Comparison of ENCODE assay signal across 8 cellular contexts in genomic region chr17:81345211-81346089, GRCh38. TPM values are rescaled to one million over a fixed set of nuclear protein-coding genes. Genes with fewer than 3 reads are reported as not detected.
DNase-seq lines count a peak whose midpoint lies in the region; ATAC-seq and TF ChIP-seq lines count a peak whose summit lies in the region.

No MANE protein-coding gene starts in this region.

- no peak for TF ChIP-seq CTCF in 22Rv1 (IDR thresholded peaks at IDR 0.05)
- peak; percentile 29 for TF ChIP-seq CTCF in GM12874 (IDR thresholded peaks at IDR 0.05; ENCODE audit: insufficient read depth, low read depth, low read length)
- peak; percentile 20; the same call in 1 of the 2 replicates for TF ChIP-seq CTCF in VCaP (conservative IDR thresholded peaks at IDR 0.05)

- ATAC-seq in HG02763 (IDR thresholded peaks at IDR 0.05; ENCODE audit: unreplicated experiment) (peak; percentile 35), left lobe of liver (peak; percentile 71)

- DNase-seq in NCI-H2029 treated with DMSO at 0.1 percent for 48 hours (lab: John Stamatoyannopoulos, UW) (peak; percentile 50), dedifferentiated amniotic fluid mesenchymal stem cell (ENCODE audit: extremely low spot score) (peak; percentile 61), left lobe of liver (ENCODE audit: low spot score) (peak; percentile 92)
- peak; percentile 40 to 50 for DNase-seq in stimulated activated CD4-positive, alpha-beta T cell treated with anti-CD3 and anti-CD28 coated beads, Interleukin-2, amount 100 ng/mL, for 48 hours

- H3K27ac ChIP-seq in 22Rv1 (peak overlapping the region; percentile 99), VCaP (peak overlapping the region; percentile 100)

RNA-seq across cellular contexts. Expression of gene BAHCC1, which starts 49.8 kb away (rescaled TPM):
- total RNA-seq in left lobe of liver, result 8.0 TPM

RNA-seq across cellular contexts. Expression of gene SLC38A10, which starts 50.3 kb away (rescaled TPM):
- 101 TPM for total RNA-seq in left lobe of liver

Comparison
In these comparisons a context has a peak if more than half of its experiments do, and no peak if none do; other contexts are left out.
1. Peak in every context shown above with its lines: DNase-seq, ATAC-seq and H3K27ac ChIP-seq.